Comparison of ENCODE assay signal across 10 cellular contexts in the genomic region with DNA sequence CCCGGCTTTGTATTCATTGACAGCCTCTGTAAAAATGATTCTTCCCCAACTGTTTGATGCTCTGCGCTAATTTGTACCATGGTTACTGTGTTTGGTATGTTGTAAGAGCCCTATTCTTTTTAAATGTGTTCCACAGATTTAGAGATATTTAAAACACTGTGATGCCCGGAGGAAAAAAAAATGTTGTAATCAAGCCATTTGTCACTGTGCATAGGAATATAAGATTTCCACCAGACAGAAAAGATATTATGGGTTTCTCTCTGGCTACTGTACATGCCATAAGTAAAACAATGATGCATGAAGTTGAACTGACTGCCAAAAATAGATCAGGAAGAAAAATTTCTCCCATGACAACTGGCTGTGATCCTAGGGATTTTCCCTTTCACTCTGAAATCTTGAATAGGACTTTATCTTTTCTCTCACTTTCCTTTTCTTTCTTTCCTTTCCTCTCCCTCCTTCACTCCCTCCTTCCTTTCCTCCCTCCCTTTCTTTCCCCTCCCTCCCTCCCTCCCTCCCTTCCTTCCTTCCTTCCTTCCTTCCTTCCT.
A peak's percentile ranks its signal among the peaks of the same experiment; 100 is the strongest.
DNase-seq lines count a peak whose midpoint lies in the region; ATAC-seq, FAIRE-seq and TF ChIP-seq lines count a peak whose summit lies in the region.
"Had no signal": no experiment of that assay in that cellular context is flagged by ENCODE, and none has a peak within 500 bp of the region (broad histone marks: within the 10 kb centered on the region; RNA-seq: fewer than 3 reads in every experiment).

No MANE protein-coding gene starts in this region.

- DNase-seq in H54 (ENCODE audit: insufficient read length, low spot score) (no peak), astrocyte of the cerebellum (ENCODE audit: low read depth) (peak; percentile 57), heart right ventricle (no peak), sigmoid colon (no peak), ascending aorta (ENCODE audit: low spot score in 2 of 2) (no peak)
- DNase-seq in activated naive CD4-positive, alpha-beta T cell treated with anti-CD3 and anti-CD28 coated beads, Interleukin-2, amount 50 U/mL, for 72 hours (ENCODE audit: low spot score in 2 of 2) = no peak
- DNase-seq in activated CD8-positive, alpha-beta memory T cell treated with anti-CD3 and anti-CD28 coated beads, Interleukin-2, amount 10 ng/mL, durations not matched to agents 7 days and 5 days = no peak
- DNase-seq: activated gamma-delta T cell had no signal

- H3K9me3 Mint-ChIP-seq in activated naive CD4-positive, alpha-beta T cell treated with anti-CD3 and anti-CD28 coated beads, Interleukin-2, amount 50 U/mL, for 72 hours = peaks cover 0 to 5% of the 10 kb centered on the region in 2 donors
- no peaks in the 10 kb centered on the region for H3K9me3 Mint-ChIP-seq in activated CD8-positive, alpha-beta memory T cell treated with anti-CD3 and anti-CD28 coated beads, Interleukin-2, amount 10 ng/mL, durations not matched to agents 7 days and 5 days (ENCODE audit: low read depth)
- H3K9me3 Mint-ChIP-seq: T-helper 1 cell treated with Interleukin-12 subunit alpha and Interleukin-12 subunit beta and Interleukin-4 antibody, amounts not matched to agents 30 μg/mL and 1 μg/mL, for 36 hours had no signal

- peaks cover 0 to 4% (median 0%) of the 10 kb centered on the region in 11 donors for H3K9me3 ChIP-seq in heart right ventricle
- H3K9me3 ChIP-seq in sigmoid colon = no peaks in the 10 kb centered on the region
- no peaks in the 10 kb centered on the region for H3K9me3 ChIP-seq in ascending aorta

- TF ChIP-seq POLR2A in H54 (IDR thresholded peaks at IDR 0.05; ENCODE audit: low read depth, low read length) = no peak
- no peak for TF ChIP-seq POLR2A in sigmoid colon (IDR thresholded peaks at IDR 0.05)

- TF ChIP-seq CTCF in astrocyte of the cerebellum (IDR thresholded peaks at IDR 0.05; ENCODE audit: low read depth, low read length, missing control alignments) = no peak
- no peak for TF ChIP-seq CTCF in heart right ventricle (IDR thresholded peaks at IDR 0.05)
- TF ChIP-seq CTCF in sigmoid colon (IDR thresholded peaks at IDR 0.05) = no peak
- no peak for TF ChIP-seq CTCF in ascending aorta (IDR thresholded peaks at IDR 0.05)

- peak; percentile 89 for FAIRE-seq in H54 (lab: Jason Lieb, UNC)

- intact Hi-C loops in heart right ventricle (cut with DNase I) = loop anchor here in 1 of 10 donors (5.0 kb wide), 1 partner anchor 90 kb away; no protein-coding TSS in a partner anchor
- intact Hi-C loops in sigmoid colon (cut with DNase I) = no loop called here
- intact Hi-C loops in ascending aorta (cut with DNase I) = loop anchor here (5.0 kb wide), 1 partner anchor 90 kb away; no protein-coding TSS in a partner anchor

- peaks cover 16% of the 10 kb centered on the region for H3K4me1 Mint-ChIP-seq in activated CD8-positive, alpha-beta memory T cell treated with anti-CD3 and anti-CD28 coated beads, Interleukin-2, amount 10 ng/mL, durations not matched to agents 7 days and 5 days

- no peak for TF ChIP-seq EP300 in sigmoid colon (IDR thresholded peaks at IDR 0.05)

- no peaks in the 10 kb centered on the region for H3K27me3 ChIP-seq in heart right ventricle
- H3K27me3 ChIP-seq in sigmoid colon = no peaks in the 10 kb centered on the region
- no peaks in the 10 kb centered on the region for H3K27me3 ChIP-seq in ascending aorta

- in situ Hi-C loops in astrocyte of the cerebellum (cut with HindIII; ENCODE audit: low sequenced_read_pairs) = no loop called here

- no peaks in the 10 kb centered on the region for H3K27me3 Mint-ChIP-seq in activated CD8-positive, alpha-beta memory T cell treated with anti-CD3 and anti-CD28 coated beads, Interleukin-2, amount 10 ng/mL, durations not matched to agents 7 days and 5 days

- H3K27ac ChIP-seq in heart right ventricle (peak overlapping the region in 5 of 10 donors; percentile 17 to 54 (median 43)), sigmoid colon (peak overlapping the region; percentile 69 to 88 (median 76)), ascending aorta (peak overlapping the region in 1 of 2 donors; percentile 15)

- ATAC-seq in heart right ventricle (peak in 6 of 8 donors; percentile 33 to 76 (median 62)), HG02973 (IDR thresholded peaks at IDR 0.05; ENCODE audit: unreplicated experiment) (no peak)
- ATAC-seq in activated naive CD4-positive, alpha-beta T cell treated with anti-CD3 and anti-CD28 coated beads, Interleukin-2, amount 50 U/mL, for 72 hours = no peak
- no peak for ATAC-seq in activated CD8-positive, alpha-beta memory T cell treated with anti-CD3 and anti-CD28 coated beads, Interleukin-2, amount 10 ng/mL, durations not matched to agents 7 days and 5 days

- no peak overlapping the region for H3K4me3 ChIP-seq in astrocyte of the cerebellum (ENCODE audit: low read depth, low read length)
- no peak overlapping the region for H3K4me3 ChIP-seq in heart right ventricle
- H3K4me3 ChIP-seq in sigmoid colon = peak overlapping the region in 1 of 4 donors; percentile 5
- H3K4me3 ChIP-seq in ascending aorta = no peak overlapping the region

- CTCF ChIA-PET in activated CD8-positive, alpha-beta memory T cell treated with anti-CD3 and anti-CD28 coated beads, Interleukin-2, amount 10 ng/mL, durations not matched to agents 7 days and 5 days (lab: Charles Lee) = no interaction called here

- H3K36me3 ChIP-seq in heart right ventricle = no peaks in the 10 kb centered on the region
- no peaks in the 10 kb centered on the region for H3K36me3 ChIP-seq in sigmoid colon
- H3K36me3 ChIP-seq in ascending aorta = no peaks in the 10 kb centered on the region

- H3K27ac Mint-ChIP-seq in activated naive CD4-positive, alpha-beta T cell treated with anti-CD3 and anti-CD28 coated beads, Interleukin-2, amount 50 U/mL, for 72 hours = no peak overlapping the region
- H3K27ac Mint-ChIP-seq in activated CD8-positive, alpha-beta memory T cell treated with anti-CD3 and anti-CD28 coated beads, Interleukin-2, amount 10 ng/mL, durations not matched to agents 7 days and 5 days = no peak overlapping the region
- H3K27ac Mint-ChIP-seq: T-helper 1 cell treated with Interleukin-12 subunit alpha and Interleukin-12 subunit beta and Interleukin-4 antibody, amounts not matched to agents 30 μg/mL and 1 μg/mL, for 36 hours had no signal

- 28 to 43% methylated on average over 3 of the region's 3 CpGs for WGBS in heart right ventricle, 2 donors
- WGBS in sigmoid colon, 2 donors = 66 to 74% methylated on average over 3 of the region's 3 CpGs

- no peaks in the 10 kb centered on the region for H3K36me3 Mint-ChIP-seq in activated naive CD4-positive, alpha-beta T cell treated with anti-CD3 and anti-CD28 coated beads, Interleukin-2, amount 50 U/mL, for 72 hours
- H3K36me3 Mint-ChIP-seq in activated CD8-positive, alpha-beta memory T cell treated with anti-CD3 and anti-CD28 coated beads, Interleukin-2, amount 10 ng/mL, durations not matched to agents 7 days and 5 days = peaks cover 3% of the 10 kb centered on the region

- no peak overlapping the region for H3K4me3 Mint-ChIP-seq in activated CD8-positive, alpha-beta memory T cell treated with anti-CD3 and anti-CD28 coated beads, Interleukin-2, amount 10 ng/mL, durations not matched to agents 7 days and 5 days
- H3K4me3 Mint-ChIP-seq: T-helper 1 cell treated with Interleukin-12 subunit alpha and Interleukin-12 subunit beta and Interleukin-4 antibody, amounts not matched to agents 30 μg/mL and 1 μg/mL, for 36 hours had no signal

- H3K4me1 ChIP-seq in heart right ventricle = peaks cover 0 to 45% (median 16%) of the 10 kb centered on the region in 9 donors
- peaks cover 2 to 57% (median 39%) of the 10 kb centered on the region in 4 donors for H3K4me1 ChIP-seq in sigmoid colon
- peaks cover 0 to 4% of the 10 kb centered on the region in 2 donors for H3K4me1 ChIP-seq in ascending aorta

Comparison
In these comparisons a context has a peak if more than half of its experiments do, and no peak if none do; other contexts are left out.
1. ATAC-seq: peak in heart right ventricle (6 of 8); none in activated naive CD4-positive, alpha-beta T cell treated with anti-CD3 and anti-CD28 coated beads, Interleukin-2, amount 50 U/mL, for 72 hours (0 of 2), HG02973 (single experiment) and activated CD8-positive, alpha-beta memory T cell treated with anti-CD3 and anti-CD28 coated beads, Interleukin-2, amount 10 ng/mL, durations not matched to agents 7 days and 5 days (single experiment).